Comparison of ENCODE assay signal across 19 cellular contexts in genomic region chr16:86231321-86231995, GRCh38.
DNase-seq lines count a peak whose midpoint lies in the region; ATAC-seq and TF ChIP-seq lines count a peak whose summit lies in the region.
"Had no signal": no experiment of that assay in that cellular context is flagged by ENCODE, and none has a peak within 500 bp of the region (broad histone marks: within the 10 kb centered on the region; RNA-seq: fewer than 3 reads in every experiment).

No MANE protein-coding gene starts in this region.

- CTCF ChIA-PET in Calu3 (lab: Charles Lee), result no interaction called here

- H3K4me1 Mint-ChIP-seq in Calu3 (ENCODE audit: low read depth, unreplicated experiment), result no peaks in the 10 kb centered on the region

- peak overlapping the region; percentile 47 for H3K27ac ChIP-seq in angular gyrus (ENCODE audit: low read depth, low read length)
- H3K27ac ChIP-seq: KMS-11 had no signal

- peaks cover 65% of the 10 kb centered on the region for H3K27me3 Mint-ChIP-seq in Calu3 (ENCODE audit: unreplicated experiment)

- TF ChIP-seq CTCF in AG10803 (conservative IDR thresholded peaks at IDR 0.05; ENCODE audit: low read length) (no peak), Calu3 (IDR thresholded peaks at IDR 0.05; ENCODE audit: unreplicated experiment) (no peak)

- intact Hi-C loops in sciatic nerve (cut with DNase I) (no loop called here), Calu3 (cut with micrococcal nuclease; ENCODE audit: unreplicated experiment) (no loop called here)

- DNase-seq in AG10803 (ENCODE audit: low read depth) (peak; percentile 36), left lobe of liver (ENCODE audit: low spot score) (peak; percentile 33), sciatic nerve (ENCODE audit: low spot score) (peak; percentile 31), cortex of kidney (lab: John Stamatoyannopoulos, UW) (no peak), OCI-M2 (lab: John Stamatoyannopoulos, UW; ENCODE audit: unreplicated experiment) (no peak), Calu3 (no peak)
- DNase-seq: C1 segment of cervical spinal cord, DMS 273 treated with DMSO at 0.1 percent for 48 hours, GF-D8, H7, NCI-H1048, NCI-H1436 treated with DMSO at 0.1 percent for 48 hours, NCI-H2081, NCI-H524, Right ventricle myocardium superior had no signal

- H3K36me3 Mint-ChIP-seq in Calu3 (ENCODE audit: insufficient read depth, unreplicated experiment), result no peaks in the 10 kb centered on the region

- no TSS peak for BruUV-seq in Calu3 (replicated peaks; lab: Mats Ljungman, UMichigan)

- ATAC-seq in left lobe of liver, result no peak
- no peak for ATAC-seq in sciatic nerve
- no peak for ATAC-seq in GM21723 (IDR thresholded peaks at IDR 0.05; ENCODE audit: unreplicated experiment)
- ATAC-seq: Panc1 had no signal

- no peak overlapping the region for H3K4me3 ChIP-seq in AG10803 (ENCODE audit: low read length)

- H3K9me3 Mint-ChIP-seq in Calu3 (ENCODE audit: low read depth, unreplicated experiment), result no peaks in the 10 kb centered on the region

- no peak overlapping the region for H3K27ac Mint-ChIP-seq in Calu3 (ENCODE audit: unreplicated experiment)

- H3K4me3 Mint-ChIP-seq in Calu3 (ENCODE audit: low read depth, unreplicated experiment), result no peak overlapping the region

Comparison
In these comparisons a context has a peak if more than half of its experiments do, and no peak if none do; other contexts are left out.
1. DNase-seq: peak in AG10803 (single experiment), left lobe of liver (single experiment) and sciatic nerve (single experiment); none in cortex of kidney (single experiment), OCI-M2 (single experiment) and Calu3 (single experiment).